Comparison of ENCODE assay signal across 19 cellular contexts in genomic region chrX:42797646-42798045, GRCh38. TPM values are rescaled to one million over a fixed set of nuclear protein-coding genes. Genes with fewer than 3 reads are reported as not detected.
DNase-seq lines count a peak whose midpoint lies in the region; ATAC-seq and TF ChIP-seq lines count a peak whose summit lies in the region.
"Had no signal": no experiment of that assay in that cellular context is flagged by ENCODE, and none has a peak within 500 bp of the region (broad histone marks: within the 10 kb centered on the region; RNA-seq: fewer than 3 reads in every experiment).

No MANE protein-coding gene starts in this region.

- peak overlapping the region; percentile 51 for H3K27ac Mint-ChIP-seq in type B pancreatic cell
- H3K27ac Mint-ChIP-seq: T-helper 1 cell treated with Interleukin-12 subunit alpha and Interleukin-12 subunit beta and Interleukin-4 antibody, amounts not matched to agents 30 μg/mL and 1 μg/mL, for 36 hours had no signal

- in situ Hi-C loops in ACHN (cut with HindIII; ENCODE audit: low pct_ligation_motif_present, low pct_unique_long_range_greater_than_20kb, low sequenced_read_pairs) = no loop called here

- ATAC-seq in HG03521 (IDR thresholded peaks at IDR 0.05; ENCODE audit: unreplicated experiment) = no peak
- no peak for ATAC-seq in HG03432 (IDR thresholded peaks at IDR 0.05; ENCODE audit: unreplicated experiment)

- H3K36me3 Mint-ChIP-seq in type B pancreatic cell = no peaks in the 10 kb centered on the region

- no peak overlapping the region for H3K4me3 ChIP-seq in fibroblast of mammary gland (ENCODE audit: control insufficient read depth, low read depth, low read length)
- H3K4me3 ChIP-seq: adrenal gland; BLaER1 treated with 17β-estradiol and CSF1 and Interleukin-3, amounts not matched to agents 10 nM and 100 nM had no signal

- peak; percentile 19 for DNase-seq in DMS 273 (lab: John Stamatoyannopoulos, UW; ENCODE audit: unreplicated experiment)
- no peak for DNase-seq in DMS 273 treated with DMSO at 0.1 percent for 48 hours (lab: John Stamatoyannopoulos, UW)
- DNase-seq in M059J (ENCODE audit: low read depth) = peak; percentile 61
- peak; percentile 37 for DNase-seq in fibroblast of mammary gland (ENCODE audit: low read depth)
- DNase-seq in type B pancreatic cell (ENCODE audit: extremely low spot score, unreplicated experiment) = no peak
- no peak for DNase-seq in ACHN
- DNase-seq: activated CD4-positive, alpha-beta T cell treated with anti-CD3 and anti-CD28 coated beads, Interleukin-2, amount 50 U/mL, for 1 hour; adrenal gland; hippocampal formation; IMR-90; NCI-H82; OCI-M1; SIG-M5 had no signal

- peaks cover 1% of the 10 kb centered on the region for H3K9me3 Mint-ChIP-seq in type B pancreatic cell
- H3K9me3 Mint-ChIP-seq: T-helper 1 cell treated with Interleukin-12 subunit alpha and Interleukin-12 subunit beta and Interleukin-4 antibody, amounts not matched to agents 30 μg/mL and 1 μg/mL, for 36 hours had no signal

- no peaks in the 10 kb centered on the region for H3K4me1 Mint-ChIP-seq in type B pancreatic cell (ENCODE audit: unreplicated experiment)

- no peak overlapping the region for H3K4me3 Mint-ChIP-seq in type B pancreatic cell
- H3K4me3 Mint-ChIP-seq: T-helper 1 cell treated with Interleukin-12 subunit alpha and Interleukin-12 subunit beta and Interleukin-4 antibody, amounts not matched to agents 30 μg/mL and 1 μg/mL, for 36 hours had no signal

- TF ChIP-seq CTCF in fibroblast of mammary gland (conservative IDR thresholded peaks at IDR 0.05; ENCODE audit: control insufficient read depth, insufficient read depth, low read depth, low read length) (no peak), type B pancreatic cell (conservative IDR thresholded peaks at IDR 0.05) (no peak)

- no peaks in the 10 kb centered on the region for H3K27me3 Mint-ChIP-seq in type B pancreatic cell

RNA-seq across cellular contexts. Expression of gene PPP1R2C, which starts 19.7 kb away (rescaled TPM):
- total RNA-seq in M059J (2014; rRNA removed; shearing (Covaris generic)) = not detected in 2 replicates
- not detected in 2 replicates for total RNA-seq in type B pancreatic cell (ENCODE audit: low replicate concordance)
- total RNA-seq: adrenal gland, IMR-90, liver, ureter had no signal

Comparison
In these comparisons a context has a peak if more than half of its experiments do, and no peak if none do; other contexts are left out.
1. DNase-seq: peak in DMS 273 (single experiment), M059J (single experiment) and fibroblast of mammary gland (single experiment); none in DMS 273 treated with DMSO at 0.1 percent for 48 hours (single experiment), type B pancreatic cell (single experiment) and ACHN (single experiment).